ENCODE assay signal across 12 cellular contexts in the genomic region with DNA sequence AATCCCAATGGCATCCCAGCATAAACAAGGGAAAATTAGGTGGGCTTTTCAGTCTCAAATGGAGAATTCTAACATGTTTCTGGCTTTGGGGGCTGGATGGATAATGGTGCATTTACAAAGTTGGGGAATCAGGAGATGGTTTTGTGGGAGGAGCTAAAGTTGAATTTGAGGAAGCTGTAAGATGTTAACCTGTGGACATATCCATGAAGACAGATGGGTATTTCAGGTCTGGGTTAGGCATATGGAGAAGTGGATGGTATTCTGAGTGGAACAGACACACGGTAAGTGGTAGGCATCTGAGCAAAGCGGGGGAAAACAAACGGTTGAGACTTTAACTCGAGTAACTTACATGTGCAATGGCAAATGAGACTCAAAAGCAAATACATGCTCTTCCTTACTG. TPM values are rescaled to one million over a fixed set of nuclear protein-coding genes. Genes with fewer than 3 reads are reported as not detected.
DNase-seq lines count a peak whose midpoint lies in the region; ATAC-seq and TF ChIP-seq lines count a peak whose summit lies in the region.
"Had no signal": no experiment of that assay in that cellular context is flagged by ENCODE, and none has a peak within 500 bp of the region (broad histone marks: within the 10 kb centered on the region; RNA-seq: fewer than 3 reads in every experiment).

No MANE protein-coding gene starts in this region.

- H3K4me1 Mint-ChIP-seq in immature natural killer cell: peaks cover 48 to 64% of the 10 kb centered on the region in 2 donors

- H3K27ac Mint-ChIP-seq in activated naive CD4-positive, alpha-beta T cell treated with anti-CD3 and anti-CD28 coated beads, Interleukin-2, amount 50 U/mL, for 72 hours: peak overlapping the region; percentile 90 to 93
- peak overlapping the region; percentile 74 to 92 (median 86) for H3K27ac Mint-ChIP-seq in immature natural killer cell

- H3K4me3 ChIP-seq in SK-N-MC (peak overlapping the region; percentile 49; the same call in 1 of the 2 replicates), suprapubic skin (no peak overlapping the region)
- H3K4me3 ChIP-seq: mucosa of descending colon had no signal

- TF ChIP-seq POLR2A in suprapubic skin (IDR thresholded peaks at IDR 0.05): no peak

- 87% methylated on average over 4 of the region's 4 CpGs for WGBS in suprapubic skin

- H3K27me3 Mint-ChIP-seq in immature natural killer cell (ENCODE audit: low read depth in 3 of 3): peaks cover 0 to 14% (median 4%) of the 10 kb centered on the region in 3 donors

- no peak for ATAC-seq in activated naive CD4-positive, alpha-beta T cell treated with anti-CD3 and anti-CD28 coated beads, Interleukin-2, amount 50 U/mL, for 72 hours
- no peak for ATAC-seq in GM21529 (IDR thresholded peaks at IDR 0.05; ENCODE audit: unreplicated experiment)
- ATAC-seq: mucosa of descending colon had no signal

- peak overlapping the region; percentile 0 for H3K9ac ChIP-seq in SK-N-MC (ENCODE audit: insufficient read length)

- no peaks in the 10 kb centered on the region for H3K9me3 Mint-ChIP-seq in activated naive CD4-positive, alpha-beta T cell treated with anti-CD3 and anti-CD28 coated beads, Interleukin-2, amount 50 U/mL, for 72 hours
- no peaks in the 10 kb centered on the region for H3K9me3 Mint-ChIP-seq in immature natural killer cell
- H3K9me3 Mint-ChIP-seq: activated naive CD4-positive, alpha-beta T cell treated with anti-CD3 and anti-CD28 coated beads for 36 hours had no signal

- H3K36me3 ChIP-seq in SK-N-MC (ENCODE audit: insufficient read depth, low read length): peaks cover 42% of the 10 kb centered on the region
- H3K36me3 ChIP-seq in suprapubic skin: peaks cover 38% of the 10 kb centered on the region

- H3K27ac ChIP-seq in SK-N-MC (peak overlapping the region; percentile 93), suprapubic skin (peak overlapping the region; percentile 45)

- no peak for TF ChIP-seq CTCF in suprapubic skin (IDR thresholded peaks at IDR 0.05)

- H3K9me3 ChIP-seq in SK-N-MC (ENCODE audit: low read depth, low read length): no peaks in the 10 kb centered on the region
- no peaks in the 10 kb centered on the region for H3K9me3 ChIP-seq in suprapubic skin
- H3K9me3 ChIP-seq: mucosa of descending colon had no signal

- H3K36me3 Mint-ChIP-seq in activated naive CD4-positive, alpha-beta T cell treated with anti-CD3 and anti-CD28 coated beads, Interleukin-2, amount 50 U/mL, for 72 hours: peaks cover 10 to 41% of the 10 kb centered on the region in 2 donors
- peaks cover 16 to 30% (median 18%) of the 10 kb centered on the region in 3 donors for H3K36me3 Mint-ChIP-seq in immature natural killer cell

- H3K4me1 ChIP-seq in suprapubic skin: peaks cover 45% of the 10 kb centered on the region

- no peak for DNase-seq in activated naive CD4-positive, alpha-beta T cell treated with anti-CD3 and anti-CD28 coated beads, Interleukin-2, amount 50 U/mL, for 72 hours (ENCODE audit: low spot score in 2 of 2)
- no peak for DNase-seq in activated naive CD4-positive, alpha-beta T cell (lab: John Stamatoyannopoulos, UW)
- DNase-seq in SK-N-MC (ENCODE audit: low read depth, low spot score) (no peak), immature natural killer cell (no peak), suprapubic skin (ENCODE audit: low spot score in 2 of 2) (no peak), NCI-H446 treated with DMSO at 0.1 percent for 48 hours (lab: John Stamatoyannopoulos, UW) (no peak), NOMO-1 treated with dmso at 0.1 percent for 144 hours (lab: John Stamatoyannopoulos, UW; ENCODE audit: unreplicated experiment) (no peak)
- DNase-seq: activated naive CD4-positive, alpha-beta T cell treated with anti-CD3 and anti-CD28 coated beads for 36 hours; NCI-H345; T1000 had no signal

- peak overlapping the region; percentile 20 to 68 (median 53) for H3K4me3 Mint-ChIP-seq in immature natural killer cell

- H3K27me3 ChIP-seq in suprapubic skin: no peaks in the 10 kb centered on the region

- no peak for TF ChIP-seq EP300 in suprapubic skin (IDR thresholded peaks at IDR 0.05)

RNA-seq across cellular contexts. Expression of gene LMLN, which starts 1.7 kb away (rescaled TPM):
- 1 to 10 TPM; 2.4 to 8.4 TPM for total RNA-seq in activated naive CD4-positive, alpha-beta T cell treated with anti-CD3 and anti-CD28 coated beads, Interleukin-2, amount 50 U/mL, for 72 hours
- polyA plus RNA-seq in immature natural killer cell: 1 to 10 TPM in 2 of 3 donors, under 1 TPM in 1; 0.62 to 1.9 (median 1.8) TPM
- total RNA-seq in suprapubic skin: 1 to 10 TPM; 3.4 to 8.2 (median 5.5) TPM

RNA-seq across cellular contexts. Expression of gene RPL35A, which starts 8.4 kb away (rescaled TPM):
- 1,000 to 10,000 TPM; 1,604 to 1,708 TPM for total RNA-seq in activated naive CD4-positive, alpha-beta T cell treated with anti-CD3 and anti-CD28 coated beads, Interleukin-2, amount 50 U/mL, for 72 hours
- 1,000 to 10,000 TPM in 1 of 3 donors, 100 to 1,000 TPM in 2; 429 to 1,389 (median 854) TPM for polyA plus RNA-seq in immature natural killer cell
- total RNA-seq in suprapubic skin: 100 to 1,000 TPM; 564 to 915 (median 773) TPM
